1 cellular context compared by ENCODE assay signal in genomic region chr22:39303892-39304671, GRCh38.
TF ChIP-seq lines count a peak whose summit lies in the region.

No MANE protein-coding gene starts in this region.

TF ChIP-seq in H1, 55 proteins besides CTCF, POLR2A, EP300 and RAD21:
- no peak for TF ChIP-seq ZNF274 (IDR thresholded peaks at IDR 0.05; ENCODE audit: borderline replicate concordance, extremely low read depth, low read length)
- TF ChIP-seq MAFK (IDR thresholded peaks at IDR 0.05; ENCODE audit: low read depth, low read length) = no peak
- no peak for TF ChIP-seq CHD1 (IDR thresholded peaks at IDR 0.05; ENCODE audit: low read depth, low read length)
- no peak for TF ChIP-seq SP4 (IDR thresholded peaks at IDR 0.05; ENCODE audit: low read length)
- no peak for TF ChIP-seq ASH2L (IDR thresholded peaks at IDR 0.05; ENCODE audit: low read length)
- no peak for TF ChIP-seq RFX5 (IDR thresholded peaks at IDR 0.05; ENCODE audit: borderline replicate concordance, low read depth, low read length)
- no peak for TF ChIP-seq E2F6 (IDR thresholded peaks at IDR 0.05)
- no peak for TF ChIP-seq BRCA1 (IDR thresholded peaks at IDR 0.05; ENCODE audit: low read depth, low read length)
